13 cellular contexts compared by ENCODE assay signal in the genomic region with DNA sequence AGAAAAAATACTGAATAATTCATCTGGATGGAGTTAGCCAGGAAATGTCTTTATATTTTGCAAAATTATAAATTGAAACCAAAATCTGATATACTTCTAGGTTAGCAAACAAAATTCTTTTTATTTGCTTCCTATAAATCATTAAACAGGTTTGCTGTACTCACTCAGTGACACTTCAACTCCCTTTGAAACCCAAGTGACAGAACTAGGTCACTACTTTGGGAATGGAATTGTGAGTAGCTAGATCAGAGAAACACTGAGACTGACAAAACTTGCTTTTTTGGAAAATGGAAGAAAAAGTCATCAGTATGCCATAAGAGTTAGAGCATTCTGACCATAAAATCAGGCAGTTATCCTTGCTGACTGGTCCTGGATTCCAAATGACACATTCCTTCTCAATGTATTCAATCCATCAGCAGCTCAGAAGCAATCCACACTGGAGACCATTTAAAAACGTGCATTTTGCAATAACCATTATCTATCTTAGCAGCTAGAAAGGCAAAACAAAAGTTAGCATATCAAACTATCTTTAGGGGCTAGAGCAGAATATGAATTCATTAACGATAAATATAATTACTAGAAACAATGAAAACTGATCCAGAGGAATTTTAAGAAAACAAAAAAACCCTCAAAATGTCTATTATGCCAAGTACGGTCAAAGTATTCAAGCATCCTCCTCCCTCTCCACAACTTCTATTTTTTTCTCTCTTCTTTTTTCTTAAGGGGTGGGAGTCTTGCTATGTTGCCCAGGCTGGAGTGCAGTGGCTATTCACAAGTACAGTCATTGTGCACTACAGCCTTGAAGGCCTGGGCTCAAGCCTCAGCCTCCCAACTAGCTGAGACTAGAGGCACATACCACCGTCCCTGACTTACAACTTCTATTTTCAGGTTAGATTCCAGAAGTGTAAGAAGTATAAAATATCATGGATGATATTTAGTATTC.
A peak's percentile ranks its signal among the peaks of the same experiment; 100 is the strongest.
DNase-seq lines count a peak whose midpoint lies in the region; ATAC-seq and TF ChIP-seq lines count a peak whose summit lies in the region.
"Had no signal": no experiment of that assay in that cellular context is flagged by ENCODE, and none has a peak within 500 bp of the region (broad histone marks: within the 10 kb centered on the region; RNA-seq: fewer than 3 reads in every experiment).

No MANE protein-coding gene starts in this region.

- 85% methylated on average over 4 of the region's 4 CpGs for WGBS in mammary epithelial cell (ENCODE audit: low coverage, missing lambda C conversion rate)

- H3K4me1 ChIP-seq in mammary epithelial cell (ENCODE audit: insufficient read depth, low read length) = peaks cover 19% of the 10 kb centered on the region
- peaks cover 9 to 22% of the 10 kb centered on the region in 2 donors for H3K4me1 ChIP-seq in left lung
- no peaks in the 10 kb centered on the region for H3K4me1 ChIP-seq in effector memory CD4-positive, alpha-beta T cell (ENCODE audit: control insufficient read depth, insufficient read depth, low read length, poor library complexity, severe bottlenecking)

- H2AFZ ChIP-seq in mammary epithelial cell (ENCODE audit: low read depth, low read length) = no peak overlapping the region

- DNase-seq in ACHN = peak; percentile 5
- DNase-seq in HS-5 (ENCODE audit: low read depth) = peak; percentile 73
- no peak for DNase-seq in mammary epithelial cell
- DNase-seq in left lung = no peak
- DNase-seq in amniotic stem cell (lab: John Stamatoyannopoulos, UW) = no peak
- no peak for DNase-seq in effector memory CD4-positive, alpha-beta T cell
- no peak for DNase-seq in activated effector memory CD4-positive, alpha-beta T cell treated with anti-CD3 and anti-CD28 coated beads, Interleukin-2, amount 50 U/mL, for 16 hours
- DNase-seq: C1 segment of cervical spinal cord; central memory CD4-positive, alpha-beta T cell; foreskin melanocyte; left ventricle myocardium inferior; NCI-H345 had no signal

- no peaks in the 10 kb centered on the region for H3K9me3 ChIP-seq in mammary epithelial cell (replicated peaks; ENCODE audit: insufficient read depth, low read length)
- no peaks in the 10 kb centered on the region for H3K9me3 ChIP-seq in left lung
- no peaks in the 10 kb centered on the region for H3K9me3 ChIP-seq in effector memory CD4-positive, alpha-beta T cell (ENCODE audit: control insufficient read depth, low read length)
- H3K9me3 ChIP-seq: left ventricle myocardium inferior had no signal

- H4K20me1 ChIP-seq in mammary epithelial cell (ENCODE audit: insufficient read depth, low read length) = peaks cover 2% of the 10 kb centered on the region

- BruUV-seq in mammary epithelial cell (replicated peaks; lab: Mats Ljungman, UMichigan) = no TSS peak

- no peak overlapping the region for H3K4me3 ChIP-seq in mammary epithelial cell (replicated peaks in 1 of 3; ENCODE audit: insufficient read depth in 1 of 3, low read depth in 2 of 3, low read length in 3 of 3)
- no peak overlapping the region for H3K4me3 ChIP-seq in left lung
- no peak overlapping the region for H3K4me3 ChIP-seq in effector memory CD4-positive, alpha-beta T cell (ENCODE audit: insufficient read depth, low read depth, low read length, poor library complexity, severe bottlenecking)
- H3K4me3 ChIP-seq: left ventricle myocardium inferior had no signal

- no peak overlapping the region for H3K27ac ChIP-seq in mammary epithelial cell (ENCODE audit: insufficient read depth, low read depth, low read length)
- H3K27ac ChIP-seq in left lung = no peak overlapping the region
- H3K27ac ChIP-seq in effector memory CD4-positive, alpha-beta T cell (ENCODE audit: insufficient read depth, low read length, poor library complexity, severe bottlenecking) = no peak overlapping the region
- H3K27ac ChIP-seq: left ventricle myocardium inferior had no signal

- H3K4me2 ChIP-seq in mammary epithelial cell (ENCODE audit: insufficient read depth, low read depth, low read length) = peak overlapping the region; percentile 10

- no peaks in the 10 kb centered on the region for H3K27me3 ChIP-seq in mammary epithelial cell (ENCODE audit: insufficient read depth, low read length)
- no peaks in the 10 kb centered on the region for H3K27me3 ChIP-seq in left lung
- H3K27me3 ChIP-seq in effector memory CD4-positive, alpha-beta T cell (replicated peaks; ENCODE audit: control insufficient read depth, insufficient read depth, low read length, poor library complexity, severe bottlenecking) = no peaks in the 10 kb centered on the region

- no peak for TF ChIP-seq CTCF in mammary epithelial cell (conservative IDR thresholded peaks at IDR 0.05 in 1 of 2, IDR thresholded peaks at IDR 0.05 in 1 of 2; ENCODE audit: extremely low read depth in 1 of 2, insufficient read depth in 1 of 2, low read depth in 1 of 2, low read length in 2 of 2)
- TF ChIP-seq CTCF in left lung (IDR thresholded peaks at IDR 0.05) = no peak

- H3K9ac ChIP-seq in mammary epithelial cell (ENCODE audit: insufficient read depth, low read length) = no peak overlapping the region

- intact Hi-C loops in mammary epithelial cell (cut with micrococcal nuclease) (loop anchor here (2.0 kb wide), 1 partner anchor 121 kb away; no protein-coding TSS in a partner anchor), left lung (cut with DNase I) (no loop called here)

- dilution Hi-C loops in mammary epithelial cell (cut with HindIII; ENCODE audit: low sequenced_read_pairs) = no loop called here

- no peaks in the 10 kb centered on the region for H3K79me2 ChIP-seq in mammary epithelial cell (ENCODE audit: insufficient read depth, low read length)

- peak; percentile 83 for ATAC-seq in left lung
- ATAC-seq in HG02885 (IDR thresholded peaks at IDR 0.05; ENCODE audit: poor library complexity, unreplicated experiment) = no peak

- H3K36me3 ChIP-seq in mammary epithelial cell (ENCODE audit: insufficient read depth, low read length) (peaks cover 23% of the 10 kb centered on the region), left lung (peaks cover 0 to 39% of the 10 kb centered on the region in 2 donors)
- peaks cover 24% of the 10 kb centered on the region for H3K36me3 ChIP-seq in effector memory CD4-positive, alpha-beta T cell (ENCODE audit: control insufficient read depth, insufficient read depth, low read length)

- CTCF ChIA-PET in mammary epithelial cell (lab: Charles Lee; ENCODE audit: low non-redundant PET) = no interaction called here

- in situ Hi-C loops in ACHN (cut with HindIII; ENCODE audit: low pct_ligation_motif_present, low pct_unique_long_range_greater_than_20kb, low sequenced_read_pairs) (no loop called here), mammary epithelial cell (cut with MboI; ENCODE audit: low sequenced_read_pairs in 2 of 2) (no loop called here)

Comparison
In these comparisons a context has a peak if more than half of its experiments do, and no peak if none do; other contexts are left out.
1. DNase-seq: peak in ACHN (single experiment) and HS-5 (single experiment); none in mammary epithelial cell (single experiment), left lung (0 of 2), amniotic stem cell (single experiment), effector memory CD4-positive, alpha-beta T cell (0 of 3) and activated effector memory CD4-positive, alpha-beta T cell treated with anti-CD3 and anti-CD28 coated beads, Interleukin-2, amount 50 U/mL, for 16 hours (single experiment).